In the genomic region with DNA sequence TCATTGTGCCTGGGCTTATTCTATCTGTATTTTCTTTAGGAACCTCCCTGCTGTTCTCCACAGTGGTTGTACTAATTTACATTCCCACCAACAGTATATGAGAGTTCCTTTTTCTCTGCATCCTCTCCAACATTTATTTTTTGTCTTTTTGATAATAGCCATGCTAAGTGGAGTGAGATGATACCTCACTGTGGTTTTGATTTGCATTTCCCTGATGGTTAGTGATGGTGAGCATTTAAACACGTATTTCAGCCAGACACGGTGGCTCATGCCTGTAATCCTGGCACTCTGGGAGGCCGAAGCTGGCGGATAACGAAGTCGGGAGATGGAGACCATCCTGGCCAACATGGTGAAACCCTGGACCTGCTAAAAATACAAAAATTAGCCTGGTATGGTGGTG, we compare ENCODE assay signal across 1 cellular context.
TF ChIP-seq lines count a peak whose summit lies in the region.

No MANE protein-coding gene starts in this region.

TF ChIP-seq in GM23338, 12 proteins besides CTCF, POLR2A, EP300 and RAD21 (continued from another document):
- TF ChIP-seq, protein P1, sequence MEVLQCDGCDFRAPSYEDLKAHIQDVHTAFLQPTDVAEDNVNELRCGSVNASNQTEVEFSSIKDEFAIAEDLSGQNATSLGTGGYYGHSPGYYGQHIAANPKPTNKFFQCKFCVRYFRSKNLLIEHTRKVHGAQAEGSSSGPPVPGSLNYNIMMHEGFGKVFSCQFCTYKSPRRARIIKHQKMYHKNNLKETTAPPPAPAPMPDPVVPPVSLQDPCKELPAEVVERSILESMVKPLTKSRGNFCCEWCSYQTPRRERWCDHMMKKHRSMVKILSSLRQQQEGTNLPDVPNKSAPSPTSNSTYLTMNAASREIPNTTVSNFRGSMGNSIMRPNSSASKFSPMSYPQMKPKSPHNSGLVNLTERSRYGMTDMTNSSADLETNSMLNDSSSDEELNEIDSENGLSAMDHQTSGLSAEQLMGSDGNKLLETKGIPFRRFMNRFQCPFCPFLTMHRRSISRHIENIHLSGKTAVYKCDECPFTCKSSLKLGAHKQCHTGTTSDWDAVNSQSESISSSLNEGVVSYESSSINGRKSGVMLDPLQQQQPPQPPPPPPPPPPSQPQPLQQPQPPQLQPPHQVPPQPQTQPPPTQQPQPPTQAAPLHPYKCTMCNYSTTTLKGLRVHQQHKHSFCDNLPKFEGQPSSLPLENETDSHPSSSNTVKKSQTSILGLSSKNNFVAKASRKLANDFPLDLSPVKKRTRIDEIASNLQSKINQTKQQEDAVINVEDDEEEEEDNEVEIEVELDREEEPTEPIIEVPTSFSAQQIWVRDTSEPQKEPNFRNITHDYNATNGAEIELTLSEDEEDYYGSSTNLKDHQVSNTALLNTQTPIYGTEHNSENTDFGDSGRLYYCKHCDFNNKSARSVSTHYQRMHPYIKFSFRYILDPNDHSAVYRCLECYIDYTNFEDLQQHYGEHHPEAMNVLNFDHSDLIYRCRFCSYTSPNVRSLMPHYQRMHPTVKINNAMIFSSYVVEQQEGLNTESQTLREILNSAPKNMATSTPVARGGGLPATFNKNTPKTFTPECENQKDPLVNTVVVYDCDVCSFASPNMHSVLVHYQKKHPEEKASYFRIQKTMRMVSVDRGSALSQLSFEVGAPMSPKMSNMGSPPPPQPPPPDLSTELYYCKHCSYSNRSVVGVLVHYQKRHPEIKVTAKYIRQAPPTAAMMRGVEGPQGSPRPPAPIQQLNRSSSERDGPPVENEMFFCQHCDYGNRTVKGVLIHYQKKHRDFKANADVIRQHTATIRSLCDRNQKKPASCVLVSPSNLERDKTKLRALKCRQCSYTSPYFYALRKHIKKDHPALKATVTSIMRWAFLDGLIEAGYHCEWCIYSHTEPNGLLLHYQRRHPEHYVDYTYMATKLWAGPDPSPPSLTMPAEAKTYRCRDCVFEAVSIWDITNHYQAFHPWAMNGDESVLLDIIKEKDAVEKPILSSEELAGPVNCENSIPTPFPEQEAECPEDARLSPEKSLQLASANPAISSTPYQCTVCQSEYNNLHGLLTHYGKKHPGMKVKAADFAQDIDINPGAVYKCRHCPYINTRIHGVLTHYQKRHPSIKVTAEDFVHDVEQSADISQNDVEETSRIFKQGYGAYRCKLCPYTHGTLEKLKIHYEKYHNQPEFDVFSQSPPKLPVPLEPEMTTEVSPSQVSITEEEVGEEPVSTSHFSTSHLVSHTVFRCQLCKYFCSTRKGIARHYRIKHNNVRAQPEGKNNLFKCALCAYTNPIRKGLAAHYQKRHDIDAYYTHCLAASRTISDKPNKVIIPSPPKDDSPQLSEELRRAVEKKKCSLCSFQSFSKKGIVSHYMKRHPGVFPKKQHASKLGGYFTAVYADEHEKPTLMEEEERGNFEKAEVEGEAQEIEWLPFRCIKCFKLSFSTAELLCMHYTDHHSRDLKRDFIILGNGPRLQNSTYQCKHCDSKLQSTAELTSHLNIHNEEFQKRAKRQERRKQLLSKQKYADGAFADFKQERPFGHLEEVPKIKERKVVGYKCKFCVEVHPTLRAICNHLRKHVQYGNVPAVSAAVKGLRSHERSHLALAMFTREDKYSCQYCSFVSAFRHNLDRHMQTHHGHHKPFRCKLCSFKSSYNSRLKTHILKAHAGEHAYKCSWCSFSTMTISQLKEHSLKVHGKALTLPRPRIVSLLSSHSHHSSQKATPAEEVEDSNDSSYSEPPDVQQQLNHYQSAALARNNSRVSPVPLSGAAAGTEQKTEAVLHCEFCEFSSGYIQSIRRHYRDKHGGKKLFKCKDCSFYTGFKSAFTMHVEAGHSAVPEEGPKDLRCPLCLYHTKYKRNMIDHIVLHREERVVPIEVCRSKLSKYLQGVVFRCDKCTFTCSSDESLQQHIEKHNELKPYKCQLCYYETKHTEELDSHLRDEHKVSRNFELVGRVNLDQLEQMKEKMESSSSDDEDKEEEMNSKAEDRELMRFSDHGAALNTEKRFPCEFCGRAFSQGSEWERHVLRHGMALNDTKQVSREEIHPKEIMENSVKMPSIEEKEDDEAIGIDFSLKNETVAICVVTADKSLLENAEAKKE (CRISPR knock-in tag; IDR thresholded peaks at IDR 0.05) = no peak
- TF ChIP-seq POLR2AphosphoS5 (IDR thresholded peaks at IDR 0.05; ENCODE audit: low read depth) = no peak
- no peak for TF ChIP-seq EZH2phosphoT487 (IDR thresholded peaks at IDR 0.05; ENCODE audit: unreplicated experiment)
- TF ChIP-seq ZNF114 (CRISPR knock-in tag; IDR thresholded peaks at IDR 0.05) = no peak
- TF ChIP-seq, protein P2, sequence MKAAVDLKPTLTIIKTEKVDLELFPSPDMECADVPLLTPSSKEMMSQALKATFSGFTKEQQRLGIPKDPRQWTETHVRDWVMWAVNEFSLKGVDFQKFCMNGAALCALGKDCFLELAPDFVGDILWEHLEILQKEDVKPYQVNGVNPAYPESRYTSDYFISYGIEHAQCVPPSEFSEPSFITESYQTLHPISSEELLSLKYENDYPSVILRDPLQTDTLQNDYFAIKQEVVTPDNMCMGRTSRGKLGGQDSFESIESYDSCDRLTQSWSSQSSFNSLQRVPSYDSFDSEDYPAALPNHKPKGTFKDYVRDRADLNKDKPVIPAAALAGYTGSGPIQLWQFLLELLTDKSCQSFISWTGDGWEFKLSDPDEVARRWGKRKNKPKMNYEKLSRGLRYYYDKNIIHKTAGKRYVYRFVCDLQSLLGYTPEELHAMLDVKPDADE (IDR thresholded peaks at IDR 0.05) = no peak
- no peak for TF ChIP-seq STAT1 (IDR thresholded peaks at IDR 0.05; ENCODE audit: unreplicated experiment)
- TF ChIP-seq CREB1 (CRISPR knock-in tag; IDR thresholded peaks at IDR 0.05; ENCODE audit: low read depth) = no peak
- TF ChIP-seq ZNF331 (CRISPR knock-in tag; IDR thresholded peaks at IDR 0.05; ENCODE audit: low read depth) = no peak
- no peak for TF ChIP-seq EZH2 (IDR thresholded peaks at IDR 0.05; ENCODE audit: low read depth, unreplicated experiment)
- TF ChIP-seq NANOG (IDR thresholded peaks at IDR 0.05; ENCODE audit: borderline replicate concordance) = no peak
